In genomic region chr18:44960580-44960979, GRCh38 we compare ENCODE assay signal across 25 cellular contexts.
"Had no signal": no experiment of that assay in that cellular context is flagged by ENCODE, and none has a peak within 500 bp of the region (broad histone marks: within the 10 kb centered on the region; RNA-seq: fewer than 3 reads in every experiment).

No MANE protein-coding gene starts in this region.

- H3K4me1 ChIP-seq: SJSA1 had no signal

- H3K4me3 ChIP-seq: MG63, SJSA1, SK-N-MC had no signal

- FAIRE-seq: HepG2, RCC 7860 had no signal

- DNase-seq: IMR-90, Karpas-422, KG1, MG63, NCI-H1092, NCI-H1105 treated with DMSO at 0.1 percent for 48 hours, NCI-H1417 treated with DMSO at 0.1 percent for 48 hours, NCI-H146, NCI-H1694 treated with DMSO at 0.1 percent for 48 hours, NCI-H1930, NCI-H2081, NCI-H2107, NCI-H226, NCI-H446, NCI-H510A, NCI-H524 treated with DMSO at 0.1 percent for 48 hours, NCI-H69, NCI-H774, Right ventricle myocardium superior, RPMI8226, SIG-M5 had no signal

- ATAC-seq: HepG2 had no signal

- H3K27me3 ChIP-seq: MG63, SJSA1 had no signal

- H3K9me3 ChIP-seq: MG63, SJSA1 had no signal

- H3K27ac ChIP-seq: SJSA1, SK-N-MC had no signal

- H3K36me3 ChIP-seq: MG63, SJSA1 had no signal
